Comparison of ENCODE assay signal across 29 cellular contexts in the genomic region with DNA sequence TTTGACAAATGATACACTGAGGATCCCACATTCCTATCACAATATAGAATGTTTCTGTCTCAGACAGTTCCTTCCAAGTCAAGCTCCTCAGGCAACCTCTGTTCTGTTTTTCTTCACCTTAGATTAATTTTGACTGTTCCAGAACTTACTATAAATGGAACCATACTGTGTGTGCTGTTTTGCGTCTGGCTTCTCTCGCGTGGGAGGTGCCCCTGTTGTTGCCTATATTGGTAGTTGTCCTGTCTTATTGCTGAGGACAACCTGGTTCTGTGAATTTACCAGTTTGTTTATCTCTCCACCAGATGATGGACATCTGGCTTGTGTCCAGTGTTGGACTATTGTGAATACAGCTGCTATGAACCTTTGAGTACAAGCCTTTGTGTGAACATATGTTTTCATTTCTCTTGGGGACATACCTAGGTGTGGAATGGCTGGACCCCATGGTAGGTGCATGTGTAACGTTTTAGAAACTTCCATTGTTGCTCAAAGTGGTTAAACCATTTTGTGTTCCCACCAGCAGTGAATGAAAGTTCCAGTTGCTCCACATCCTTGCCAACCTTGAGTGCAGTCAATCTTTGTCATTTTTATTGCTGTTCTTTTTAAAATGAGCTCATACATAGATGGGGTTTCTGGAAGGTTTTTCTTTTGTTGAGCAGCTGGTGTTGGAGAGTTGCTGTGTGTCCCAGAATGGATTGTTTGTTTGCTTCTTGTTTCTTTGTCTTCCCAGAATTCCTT. TPM values are rescaled to one million over a fixed set of nuclear protein-coding genes. Genes with fewer than 3 reads are reported as not detected.
DNase-seq lines count a peak whose midpoint lies in the region; ATAC-seq and TF ChIP-seq lines count a peak whose summit lies in the region.
"Had no signal": no experiment of that assay in that cellular context is flagged by ENCODE, and none has a peak within 500 bp of the region (broad histone marks: within the 10 kb centered on the region; RNA-seq: fewer than 3 reads in every experiment).

No MANE protein-coding gene starts in this region.

- H3K4me1 ChIP-seq in BE2C (peaks cover 10% of the 10 kb centered on the region), HEK293 (ENCODE audit: control insufficient read depth, insufficient read depth, low read length) (peaks cover 4% of the 10 kb centered on the region; the same call in 1 of the 2 replicates)

- H3K36me3 ChIP-seq in BE2C: no peaks in the 10 kb centered on the region
- no peaks in the 10 kb centered on the region for H3K36me3 ChIP-seq in HEK293 (ENCODE audit: control insufficient read depth in 2 of 2, insufficient read depth in 1 of 2, low read length in 2 of 2)
- H3K36me3 ChIP-seq: adrenal gland, ovary, suprapubic skin had no signal

- DNase-seq in BE2C: peak; percentile 48
- DNase-seq in sciatic nerve (ENCODE audit: low spot score): peak; percentile 3
- no peak for DNase-seq in midbrain (lab: John Stamatoyannopoulos, UW)
- DNase-seq in D341Med (ENCODE audit: low spot score): no peak
- DNase-seq: ACHN; activated CD4-positive, alpha-beta memory T cell treated with anti-CD3 and anti-CD28 coated beads, Interleukin-2, amount 10 ng/mL, durations not matched to agents 7 days and 5 days; activated CD8-positive, alpha-beta memory T cell treated with anti-CD3 and anti-CD28 coated beads, Interleukin-2, amount 50 U/mL, for 4 hours; activated naive CD4-positive, alpha-beta T cell treated with Interleukin-2 at 50 U/mL for 16 hours; adrenal gland; central memory CD4-positive, alpha-beta T cell; cortex of kidney; DMS79 treated with DMSO at 0.1 percent for 48 hours; effector memory CD8-positive, alpha-beta T cell; GF-D8; HCEC 1CT; IMR-90; mammary epithelial cell; NCI-H1694 treated with DMSO at 0.1 percent for 48 hours; stimulated activated naive CD4-positive, alpha-beta T cell; T-helper 2 cell had no signal

- H3K4me3 ChIP-seq in BE2C (ENCODE audit: low read depth, low read length): no peak overlapping the region
- H3K4me3 ChIP-seq in HEK293 (ENCODE audit: low read depth, low read length): no peak overlapping the region
- H3K4me3 ChIP-seq: adrenal gland, ovary, smooth muscle cell, suprapubic skin had no signal

- H3K9me3 ChIP-seq in BE2C (no peaks in the 10 kb centered on the region), HEK293 (ENCODE audit: control insufficient read depth, insufficient read depth, low read depth, low read length) (no peaks in the 10 kb centered on the region)
- H3K9me3 ChIP-seq: adrenal gland, ovary, suprapubic skin had no signal

- ATAC-seq in SK-N-SH treated with all-trans-retinoic acid at 6 μM for 48 hours (peak; percentile 77), sciatic nerve (no peak), HG02852 (IDR thresholded peaks at IDR 0.05; ENCODE audit: unreplicated experiment) (no peak)
- ATAC-seq: effector memory CD8-positive, alpha-beta T cell had no signal

- POLR2A ChIA-PET in HEK293 (lab: Yijun Ruan, JAX): interaction anchor here (0.6 kb wide), 1 partner anchor 787 kb away, joined by 7 read pairs; no protein-coding TSS in a partner anchor

- no peak overlapping the region for H3K27ac ChIP-seq in HEK293 (ENCODE audit: extremely low read depth, low read depth, low read length)
- H3K27ac ChIP-seq: adrenal gland, ovary, suprapubic skin had no signal

- no peak for TF ChIP-seq CTCF in BE2C (IDR thresholded peaks at IDR 0.05; ENCODE audit: low read depth, low read length)
- TF ChIP-seq CTCF in HEK293 (tag by site-specific recombination; IDR thresholded peaks at IDR 0.05): no peak

- CTCF ChIA-PET in HEK293 (lab: Yijun Ruan, JAX): interaction anchor here (0.7 to 2.7 kb wide), 3 partner anchors 12 to 43 kb away, joined by 3 to 8 read pairs (median 3); no protein-coding TSS in a partner anchor

- intact Hi-C loops in sciatic nerve (cut with DNase I): no loop called here

- H3K27me3 ChIP-seq in BE2C: no peaks in the 10 kb centered on the region
- H3K27me3 ChIP-seq: ovary had no signal

TF ChIP-seq in HEK293, 187 proteins besides CTCF, POLR2A, EP300 and RAD21:
- TF ChIP-seq, protein P1, sequence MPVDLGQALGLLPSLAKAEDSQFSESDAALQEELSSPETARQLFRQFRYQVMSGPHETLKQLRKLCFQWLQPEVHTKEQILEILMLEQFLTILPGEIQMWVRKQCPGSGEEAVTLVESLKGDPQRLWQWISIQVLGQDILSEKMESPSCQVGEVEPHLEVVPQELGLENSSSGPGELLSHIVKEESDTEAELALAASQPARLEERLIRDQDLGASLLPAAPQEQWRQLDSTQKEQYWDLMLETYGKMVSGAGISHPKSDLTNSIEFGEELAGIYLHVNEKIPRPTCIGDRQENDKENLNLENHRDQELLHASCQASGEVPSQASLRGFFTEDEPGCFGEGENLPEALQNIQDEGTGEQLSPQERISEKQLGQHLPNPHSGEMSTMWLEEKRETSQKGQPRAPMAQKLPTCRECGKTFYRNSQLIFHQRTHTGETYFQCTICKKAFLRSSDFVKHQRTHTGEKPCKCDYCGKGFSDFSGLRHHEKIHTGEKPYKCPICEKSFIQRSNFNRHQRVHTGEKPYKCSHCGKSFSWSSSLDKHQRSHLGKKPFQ (tag by site-specific recombination; IDR thresholded peaks at IDR 0.05): 0 out of 2 replicates have a peak, but pooled peaks have one; percentile 30
- peak; percentile 35; the same call in 1 of the 2 replicates for TF ChIP-seq FEZF1 (tag by site-specific recombination; IDR thresholded peaks at IDR 0.05)
- TF ChIP-seq SP7 (tag by site-specific recombination; IDR thresholded peaks at IDR 0.05): no peak

TF ChIP-seq in SK-N-SH treated with all-trans-retinoic acid at 6 μM for 48 hours, 23 proteins besides CTCF, POLR2A, EP300 and RAD21:
- TF ChIP-seq, protein P2, sequence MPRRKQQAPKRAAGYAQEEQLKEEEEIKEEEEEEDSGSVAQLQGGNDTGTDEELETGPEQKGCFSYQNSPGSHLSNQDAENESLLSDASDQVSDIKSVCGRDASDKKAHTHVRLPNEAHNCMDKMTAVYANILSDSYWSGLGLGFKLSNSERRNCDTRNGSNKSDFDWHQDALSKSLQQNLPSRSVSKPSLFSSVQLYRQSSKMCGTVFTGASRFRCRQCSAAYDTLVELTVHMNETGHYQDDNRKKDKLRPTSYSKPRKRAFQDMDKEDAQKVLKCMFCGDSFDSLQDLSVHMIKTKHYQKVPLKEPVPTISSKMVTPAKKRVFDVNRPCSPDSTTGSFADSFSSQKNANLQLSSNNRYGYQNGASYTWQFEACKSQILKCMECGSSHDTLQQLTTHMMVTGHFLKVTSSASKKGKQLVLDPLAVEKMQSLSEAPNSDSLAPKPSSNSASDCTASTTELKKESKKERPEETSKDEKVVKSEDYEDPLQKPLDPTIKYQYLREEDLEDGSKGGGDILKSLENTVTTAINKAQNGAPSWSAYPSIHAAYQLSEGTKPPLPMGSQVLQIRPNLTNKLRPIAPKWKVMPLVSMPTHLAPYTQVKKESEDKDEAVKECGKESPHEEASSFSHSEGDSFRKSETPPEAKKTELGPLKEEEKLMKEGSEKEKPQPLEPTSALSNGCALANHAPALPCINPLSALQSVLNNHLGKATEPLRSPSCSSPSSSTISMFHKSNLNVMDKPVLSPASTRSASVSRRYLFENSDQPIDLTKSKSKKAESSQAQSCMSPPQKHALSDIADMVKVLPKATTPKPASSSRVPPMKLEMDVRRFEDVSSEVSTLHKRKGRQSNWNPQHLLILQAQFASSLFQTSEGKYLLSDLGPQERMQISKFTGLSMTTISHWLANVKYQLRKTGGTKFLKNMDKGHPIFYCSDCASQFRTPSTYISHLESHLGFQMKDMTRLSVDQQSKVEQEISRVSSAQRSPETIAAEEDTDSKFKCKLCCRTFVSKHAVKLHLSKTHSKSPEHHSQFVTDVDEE (CRISPR knock-in tag; IDR thresholded peaks at IDR 0.05): no peak
- TF ChIP-seq PPARA (CRISPR knock-in tag; IDR thresholded peaks at IDR 0.05; ENCODE audit: borderline replicate concordance) (no peak), ZNF565 (CRISPR knock-in tag; conservative IDR thresholded peaks at IDR 0.05; ENCODE audit: low read depth) (no peak), CSDC2 (CRISPR knock-in tag; IDR thresholded peaks at IDR 0.05) (no peak)

RNA-seq across cellular contexts. Expression of gene HMCN2, which starts 18.1 kb away (rescaled TPM):
- 4.1 TPM for polyA plus RNA-seq in BE2C (2012; ENCODE audit: insufficient read depth, insufficient read length, low read depth)
- total RNA-seq in sciatic nerve: 3.3 TPM
- total RNA-seq: activated CD4-positive, alpha-beta memory T cell treated with anti-CD3 and anti-CD28 coated beads, Interleukin-2, amount 10 ng/mL, durations not matched to agents 7 days and 5 days; IMR-90; OCI-LY7; renal cortical epithelial cell had no signal
- polyA plus RNA-seq: BJ, smooth muscle cell had no signal

Comparison
In these comparisons a context has a peak if more than half of its experiments do, and no peak if none do; other contexts are left out.
1. DNase-seq: peak in BE2C (single experiment) and sciatic nerve (single experiment); none in midbrain (single experiment) and D341Med (single experiment).